In the genomic region with DNA sequence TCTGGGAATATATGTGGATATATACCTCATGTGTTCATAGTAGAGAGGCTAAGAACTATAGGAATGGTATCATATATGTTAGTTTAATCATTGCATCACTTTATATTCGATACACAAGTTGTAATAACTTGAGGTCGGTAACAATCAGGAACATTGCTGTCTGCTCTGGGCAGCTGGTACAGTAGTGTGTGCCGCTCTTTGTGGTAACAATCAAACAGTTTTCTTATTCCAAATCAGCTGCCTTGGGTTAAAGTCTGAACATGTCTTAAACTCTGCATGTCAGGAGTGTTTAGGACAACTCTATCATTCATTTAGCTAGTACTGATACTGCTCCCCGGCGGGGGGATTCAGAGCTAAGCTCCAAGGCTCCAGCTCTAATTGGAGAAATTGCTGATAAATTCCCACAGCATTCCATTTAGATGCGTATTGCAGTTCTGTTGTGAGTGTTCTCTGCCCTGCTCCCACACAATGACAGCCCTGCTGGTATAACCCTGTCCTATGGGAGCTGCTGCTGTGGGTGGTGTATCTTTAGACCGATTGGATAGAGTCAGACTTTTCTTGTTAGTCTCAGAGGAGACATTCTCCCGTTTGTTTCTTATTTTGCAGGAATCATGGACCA, we compare ENCODE assay signal across 12 cellular contexts.
A peak's percentile ranks its signal among the peaks of the same experiment; 100 is the strongest.
DNase-seq lines count a peak whose midpoint lies in the region; ATAC-seq and TF ChIP-seq lines count a peak whose summit lies in the region.
"Had no signal": no experiment of that assay in that cellular context is flagged by ENCODE, and none has a peak within 500 bp of the region (broad histone marks: within the 10 kb centered on the region; RNA-seq: fewer than 3 reads in every experiment).

No MANE protein-coding gene starts in this region.

- no peaks in the 10 kb centered on the region for H3K79me2 ChIP-seq in osteoblast (ENCODE audit: insufficient read depth, low read length)

- H3K9me3 ChIP-seq in SJCRH30 (replicated peaks) (no peaks in the 10 kb centered on the region), osteoblast (ENCODE audit: low read depth, low read length) (no peaks in the 10 kb centered on the region), psoas muscle (no peaks in the 10 kb centered on the region)

- H3K4me3 ChIP-seq in SJCRH30: peak overlapping the region; percentile 10; the same call in 1 of the 2 replicates
- no peak overlapping the region for H3K4me3 ChIP-seq in fibroblast of mammary gland (ENCODE audit: control insufficient read depth, low read depth, low read length)
- H3K4me3 ChIP-seq in osteoblast (ENCODE audit: insufficient read depth, low read length): peak overlapping the region; percentile 17
- no peak overlapping the region for H3K4me3 ChIP-seq in psoas muscle

- peak; percentile 91 for DNase-seq in EH (ENCODE audit: low read depth)
- peak; percentile 85 to 87 for DNase-seq in SJCRH30
- DNase-seq in fibroblast of mammary gland (ENCODE audit: low read depth): peak; percentile 83
- DNase-seq in osteoblast (ENCODE audit: insufficient read length, low spot score, missing footprints): peak; percentile 93
- DNase-seq in activated CD4-positive, alpha-beta memory T cell treated with anti-CD3 and anti-CD28 coated beads, Interleukin-2, amount 10 ng/mL, durations not matched to agents 7 days and 5 days: no peak
- no peak for DNase-seq in NCI-H524 (lab: John Stamatoyannopoulos, UW)
- no peak for DNase-seq in psoas muscle
- DNase-seq: activated CD4-positive, CD25-positive, alpha-beta regulatory T cell treated with anti-CD3 and anti-CD28 coated beads, Interleukin-2, amount 50 U/mL, for 72 hours; SHP77 treated with DMSO at 0.1 percent for 48 hours; stimulated activated CD4-positive, alpha-beta T cell treated with anti-CD3 and anti-CD28 coated beads, Interleukin-12 subunit alpha, Interleukin-12 subunit beta, amount 100 ng/mL, for 4 hours had no signal

- H4K20me1 ChIP-seq in osteoblast (ENCODE audit: insufficient read depth, low read length): no peaks in the 10 kb centered on the region

- ATAC-seq in GM21576 (IDR thresholded peaks at IDR 0.05; ENCODE audit: unreplicated experiment): no peak
- ATAC-seq in psoas muscle: no peak

- peak overlapping the region; percentile 77 for H3K27ac ChIP-seq in SJCRH30
- H3K27ac ChIP-seq in osteoblast (ENCODE audit: low read depth, low read length): peak overlapping the region; percentile 79
- no peak overlapping the region for H3K27ac ChIP-seq in psoas muscle

- no peak overlapping the region for H3K27ac Mint-ChIP-seq in activated CD4-positive, alpha-beta memory T cell treated with anti-CD3 and anti-CD28 coated beads, Interleukin-2, amount 10 ng/mL, durations not matched to agents 7 days and 5 days
- H3K27ac Mint-ChIP-seq: activated T-helper 2 cell treated with anti-CD3 and anti-CD28 coated beads, Interferon-gamma antibody, Interleukin-2, Interleukin-4, amounts not matched to agents 10 μg/mL and 5 μg/mL and 100 μg/mL, durations not matched to agents 14 hours and 24 hours and 36 hours had no signal

- H3K27me3 Mint-ChIP-seq in activated CD4-positive, alpha-beta memory T cell treated with anti-CD3 and anti-CD28 coated beads, Interleukin-2, amount 10 ng/mL, durations not matched to agents 7 days and 5 days: no peaks in the 10 kb centered on the region

- H3K36me3 Mint-ChIP-seq in activated CD4-positive, alpha-beta memory T cell treated with anti-CD3 and anti-CD28 coated beads, Interleukin-2, amount 10 ng/mL, durations not matched to agents 7 days and 5 days (ENCODE audit: low read depth): no peaks in the 10 kb centered on the region

- 27 to 31% (median 27%) methylated on average over 8 of the region's 8 CpGs for whole genome bisulfite sequencing in psoas muscle, 3 donors

- POLR2A ChIA-PET in activated CD4-positive, alpha-beta memory T cell treated with anti-CD3 and anti-CD28 coated beads, Interleukin-2, amount 10 ng/mL, durations not matched to agents 7 days and 5 days (lab: Charles Lee): no interaction called here

- CTCF ChIA-PET in activated CD4-positive, alpha-beta memory T cell treated with anti-CD3 and anti-CD28 coated beads, Interleukin-2, amount 10 ng/mL, durations not matched to agents 7 days and 5 days (lab: Charles Lee): no interaction called here

- TF ChIP-seq CTCF in fibroblast of mammary gland (conservative IDR thresholded peaks at IDR 0.05; ENCODE audit: control insufficient read depth, insufficient read depth, low read depth, low read length) (no peak), osteoblast (IDR thresholded peaks at IDR 0.05; ENCODE audit: extremely low read depth, low read depth, low read length) (no peak), psoas muscle (IDR thresholded peaks at IDR 0.05) (no peak)

- peak overlapping the region; percentile 71 for H3K4me2 ChIP-seq in osteoblast (ENCODE audit: insufficient read depth, low read length)

- intact Hi-C loops in psoas muscle (cut with DNase I): no loop called here

- H3K4me1 ChIP-seq in SJCRH30 (peaks cover 16% of the 10 kb centered on the region), osteoblast (ENCODE audit: insufficient read depth, low read length) (peaks cover 27% of the 10 kb centered on the region), psoas muscle (no peaks in the 10 kb centered on the region)

- H3K4me3 Mint-ChIP-seq in activated CD4-positive, alpha-beta memory T cell treated with anti-CD3 and anti-CD28 coated beads, Interleukin-2, amount 10 ng/mL, durations not matched to agents 7 days and 5 days: no peak overlapping the region

- H3K4me1 Mint-ChIP-seq in activated CD4-positive, alpha-beta memory T cell treated with anti-CD3 and anti-CD28 coated beads, Interleukin-2, amount 10 ng/mL, durations not matched to agents 7 days and 5 days: no peaks in the 10 kb centered on the region

- H3K27me3 ChIP-seq in SJCRH30 (no peaks in the 10 kb centered on the region), osteoblast (ENCODE audit: insufficient read depth, low read length) (no peaks in the 10 kb centered on the region), psoas muscle (ENCODE audit: insufficient read depth in 3 of 3, low read length in 2 of 3) (no peaks in the 10 kb centered on the region)

- H3K36me3 ChIP-seq in SJCRH30 (no peaks in the 10 kb centered on the region), osteoblast (ENCODE audit: insufficient read depth, low read length) (no peaks in the 10 kb centered on the region), psoas muscle (ENCODE audit: insufficient read depth in 1 of 2, low read depth in 1 of 2) (no peaks in the 10 kb centered on the region)

- peaks cover 2% of the 10 kb centered on the region for H3K9me3 Mint-ChIP-seq in activated CD4-positive, alpha-beta memory T cell treated with anti-CD3 and anti-CD28 coated beads, Interleukin-2, amount 10 ng/mL, durations not matched to agents 7 days and 5 days

- H2AFZ ChIP-seq in osteoblast (ENCODE audit: low read length): peak overlapping the region; percentile 79

Comparison
In these comparisons a context has a peak if more than half of its experiments do, and no peak if none do; other contexts are left out.
1. DNase-seq: peak in EH (single experiment), SJCRH30 (2 of 2), fibroblast of mammary gland (single experiment) and osteoblast (single experiment); none in activated CD4-positive, alpha-beta memory T cell treated with anti-CD3 and anti-CD28 coated beads, Interleukin-2, amount 10 ng/mL, durations not matched to agents 7 days and 5 days (single experiment), NCI-H524 (0 of 2) and psoas muscle (0 of 2).
2. H3K4me3 ChIP-seq: peak in SJCRH30 (single experiment) and osteoblast (single experiment); none in fibroblast of mammary gland (single experiment) and psoas muscle (single experiment).